In the genomic region with DNA sequence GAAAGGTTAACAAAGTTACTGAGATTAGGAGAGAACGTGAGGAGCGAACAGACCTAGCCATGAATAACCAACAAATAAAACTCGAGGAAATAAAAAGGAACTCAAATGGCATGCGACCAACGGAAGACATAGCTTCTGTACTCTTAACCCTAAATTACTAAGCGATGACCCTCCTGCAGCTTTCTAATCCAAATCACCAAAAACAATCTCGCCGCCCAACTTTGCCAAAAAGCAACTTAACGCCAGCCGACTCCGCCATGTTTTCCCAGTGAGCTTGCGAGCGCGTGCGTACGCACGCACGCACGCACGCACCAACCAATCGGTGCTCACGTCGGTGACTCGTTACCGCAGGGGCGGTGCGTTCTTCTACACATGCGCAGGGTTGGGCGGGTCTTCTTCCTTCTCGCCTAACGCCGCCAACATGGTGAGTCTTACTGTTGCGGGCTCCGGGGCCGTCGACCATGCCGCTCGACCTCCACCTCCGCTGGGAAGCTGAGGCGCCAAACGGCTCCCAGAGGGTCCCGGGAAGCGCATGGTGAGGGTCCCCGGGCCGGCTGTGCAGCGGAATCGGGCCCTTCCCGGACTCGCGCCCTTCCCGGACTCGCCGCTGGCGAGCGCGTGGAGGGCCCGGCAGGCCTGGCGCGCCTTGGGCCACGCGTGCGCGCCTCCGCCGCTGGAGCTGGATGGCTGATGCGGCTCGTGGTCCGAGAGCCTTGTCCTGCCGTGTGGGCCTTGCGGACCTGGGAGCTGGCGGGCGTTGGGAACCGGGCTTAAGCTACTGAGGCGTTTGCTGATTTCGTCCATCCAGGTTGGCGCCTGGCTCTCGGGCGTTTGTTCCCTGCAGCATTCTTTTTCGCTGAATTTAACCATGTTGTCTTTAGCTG, we compare ENCODE assay signal across 1 cellular context.
TF ChIP-seq lines count a peak whose summit lies in the region.

A gene (plus strand): TSS at position 400 of the 884 bp plus-strand sequence. CDS start 133 bp downstream, at position 533.

TF ChIP-seq in K562, 482 proteins besides CTCF, POLR2A, EP300 and RAD21 (continued from another document and continues in another):
- TF ChIP-seq, protein P1, sequence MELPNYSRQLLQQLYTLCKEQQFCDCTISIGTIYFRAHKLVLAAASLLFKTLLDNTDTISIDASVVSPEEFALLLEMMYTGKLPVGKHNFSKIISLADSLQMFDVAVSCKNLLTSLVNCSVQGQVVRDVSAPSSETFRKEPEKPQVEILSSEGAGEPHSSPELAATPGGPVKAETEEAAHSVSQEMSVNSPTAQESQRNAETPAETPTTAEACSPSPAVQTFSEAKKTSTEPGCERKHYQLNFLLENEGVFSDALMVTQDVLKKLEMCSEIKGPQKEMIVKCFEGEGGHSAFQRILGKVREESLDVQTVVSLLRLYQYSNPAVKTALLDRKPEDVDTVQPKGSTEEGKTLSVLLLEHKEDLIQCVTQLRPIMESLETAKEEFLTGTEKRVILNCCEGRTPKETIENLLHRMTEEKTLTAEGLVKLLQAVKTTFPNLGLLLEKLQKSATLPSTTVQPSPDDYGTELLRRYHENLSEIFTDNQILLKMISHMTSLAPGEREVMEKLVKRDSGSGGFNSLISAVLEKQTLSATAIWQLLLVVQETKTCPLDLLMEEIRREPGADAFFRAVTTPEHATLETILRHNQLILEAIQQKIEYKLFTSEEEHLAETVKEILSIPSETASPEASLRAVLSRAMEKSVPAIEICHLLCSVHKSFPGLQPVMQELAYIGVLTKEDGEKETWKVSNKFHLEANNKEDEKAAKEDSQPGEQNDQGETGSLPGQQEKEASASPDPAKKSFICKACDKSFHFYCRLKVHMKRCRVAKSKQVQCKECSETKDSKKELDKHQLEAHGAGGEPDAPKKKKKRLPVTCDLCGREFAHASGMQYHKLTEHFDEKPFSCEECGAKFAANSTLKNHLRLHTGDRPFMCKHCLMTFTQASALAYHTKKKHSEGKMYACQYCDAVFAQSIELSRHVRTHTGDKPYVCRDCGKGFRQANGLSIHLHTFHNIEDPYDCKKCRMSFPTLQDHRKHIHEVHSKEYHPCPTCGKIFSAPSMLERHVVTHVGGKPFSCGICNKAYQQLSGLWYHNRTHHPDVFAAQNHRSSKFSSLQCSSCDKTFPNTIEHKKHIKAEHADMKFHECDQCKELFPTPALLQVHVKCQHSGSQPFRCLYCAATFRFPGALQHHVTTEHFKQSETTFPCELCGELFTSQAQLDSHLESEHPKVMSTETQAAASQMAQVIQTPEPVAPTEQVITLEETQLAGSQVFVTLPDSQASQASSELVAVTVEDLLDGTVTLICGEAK (IDR thresholded peaks at IDR 0.05), result peak; percentile 51; the same call in 1 of the 2 replicates
- TF ChIP-seq, protein P1 (CRISPR knock-in tag; IDR thresholded peaks at IDR 0.05), result no peak
- TF ChIP-seq, protein P2, sequence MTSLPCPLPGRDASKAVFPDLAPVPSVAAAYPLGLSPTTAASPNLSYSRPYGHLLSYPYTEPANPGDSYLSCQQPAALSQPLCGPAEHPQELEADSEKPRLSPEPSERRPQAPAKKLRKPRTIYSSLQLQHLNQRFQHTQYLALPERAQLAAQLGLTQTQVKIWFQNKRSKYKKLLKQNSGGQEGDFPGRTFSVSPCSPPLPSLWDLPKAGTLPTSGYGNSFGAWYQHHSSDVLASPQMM (CRISPR knock-in tag; IDR thresholded peaks at IDR 0.05), result no peak
- no peak for TF ChIP-seq OTX1 (CRISPR knock-in tag; IDR thresholded peaks at IDR 0.05)
- no peak for TF ChIP-seq NCOA1 (IDR thresholded peaks at IDR 0.05; ENCODE audit: low read depth)
- no peak; the same call in 1 of the 2 replicates for TF ChIP-seq ZNF551 (CRISPR knock-in tag; IDR thresholded peaks at IDR 0.05)
- no peak for TF ChIP-seq RFX1 (IDR thresholded peaks at IDR 0.05)
- no peak for TF ChIP-seq ZKSCAN3 (CRISPR knock-in tag; IDR thresholded peaks at IDR 0.05)
- no peak for TF ChIP-seq SMARCC2 (IDR thresholded peaks at IDR 0.05; ENCODE audit: low read depth)
- peak; percentile 97 for TF ChIP-seq NCOA6 (IDR thresholded peaks at IDR 0.05)
- no peak for TF ChIP-seq ZNF146 (CRISPR knock-in tag; IDR thresholded peaks at IDR 0.05; ENCODE audit: unreplicated experiment)
- TF ChIP-seq, protein P3, sequence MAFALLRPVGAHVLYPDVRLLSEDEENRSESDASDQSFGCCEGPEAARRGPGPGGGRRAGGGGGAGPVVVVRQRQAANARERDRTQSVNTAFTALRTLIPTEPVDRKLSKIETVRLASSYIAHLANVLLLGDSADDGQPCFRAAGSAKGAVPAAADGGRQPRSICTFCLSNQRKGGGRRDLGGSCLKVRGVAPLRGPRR (CRISPR knock-in tag; IDR thresholded peaks at IDR 0.05), result no peak
- no peak for TF ChIP-seq BRF1 (IDR thresholded peaks at IDR 0.05; ENCODE audit: borderline replicate concordance, extremely low read depth, insufficient read length)
- TF ChIP-seq YBX1 (IDR thresholded peaks at IDR 0.05), result no peak
- peak; percentile 95; the same call in 1 of the 2 replicates for TF ChIP-seq KAT7 (CRISPR knock-in tag; IDR thresholded peaks at IDR 0.05; ENCODE audit: borderline replicate concordance)
- TF ChIP-seq TBL1XR1 (IDR thresholded peaks at IDR 0.05; ENCODE audit: low read length in 2 of 2), result peak in 1 of 2 experiments; percentile 68; a peak in 2 of 4 replicates
- TF ChIP-seq ASH1L (IDR thresholded peaks at IDR 0.05; ENCODE audit: borderline replicate concordance, low read depth, partially characterized antibody), result no peak
- TF ChIP-seq, protein P4, sequence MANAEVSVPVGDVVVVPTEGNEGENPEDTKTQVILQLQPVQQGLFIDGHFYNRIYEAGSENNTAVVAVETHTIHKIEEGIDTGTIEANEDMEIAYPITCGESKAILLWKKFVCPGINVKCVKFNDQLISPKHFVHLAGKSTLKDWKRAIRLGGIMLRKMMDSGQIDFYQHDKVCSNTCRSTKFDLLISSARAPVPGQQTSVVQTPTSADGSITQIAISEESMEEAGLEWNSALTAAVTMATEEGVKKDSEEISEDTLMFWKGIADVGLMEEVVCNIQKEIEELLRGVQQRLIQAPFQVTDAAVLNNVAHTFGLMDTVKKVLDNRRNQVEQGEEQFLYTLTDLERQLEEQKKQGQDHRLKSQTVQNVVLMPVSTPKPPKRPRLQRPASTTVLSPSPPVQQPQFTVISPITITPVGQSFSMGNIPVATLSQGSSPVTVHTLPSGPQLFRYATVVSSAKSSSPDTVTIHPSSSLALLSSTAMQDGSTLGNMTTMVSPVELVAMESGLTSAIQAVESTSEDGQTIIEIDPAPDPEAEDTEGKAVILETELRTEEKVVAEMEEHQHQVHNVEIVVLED (CRISPR knock-in tag; IDR thresholded peaks at IDR 0.05), result peak; percentile 99
- no peak; the same call in 1 of the 2 replicates for TF ChIP-seq FOXK1 (CRISPR knock-in tag; IDR thresholded peaks at IDR 0.05; ENCODE audit: borderline replicate concordance)
- TF ChIP-seq, protein P5, sequence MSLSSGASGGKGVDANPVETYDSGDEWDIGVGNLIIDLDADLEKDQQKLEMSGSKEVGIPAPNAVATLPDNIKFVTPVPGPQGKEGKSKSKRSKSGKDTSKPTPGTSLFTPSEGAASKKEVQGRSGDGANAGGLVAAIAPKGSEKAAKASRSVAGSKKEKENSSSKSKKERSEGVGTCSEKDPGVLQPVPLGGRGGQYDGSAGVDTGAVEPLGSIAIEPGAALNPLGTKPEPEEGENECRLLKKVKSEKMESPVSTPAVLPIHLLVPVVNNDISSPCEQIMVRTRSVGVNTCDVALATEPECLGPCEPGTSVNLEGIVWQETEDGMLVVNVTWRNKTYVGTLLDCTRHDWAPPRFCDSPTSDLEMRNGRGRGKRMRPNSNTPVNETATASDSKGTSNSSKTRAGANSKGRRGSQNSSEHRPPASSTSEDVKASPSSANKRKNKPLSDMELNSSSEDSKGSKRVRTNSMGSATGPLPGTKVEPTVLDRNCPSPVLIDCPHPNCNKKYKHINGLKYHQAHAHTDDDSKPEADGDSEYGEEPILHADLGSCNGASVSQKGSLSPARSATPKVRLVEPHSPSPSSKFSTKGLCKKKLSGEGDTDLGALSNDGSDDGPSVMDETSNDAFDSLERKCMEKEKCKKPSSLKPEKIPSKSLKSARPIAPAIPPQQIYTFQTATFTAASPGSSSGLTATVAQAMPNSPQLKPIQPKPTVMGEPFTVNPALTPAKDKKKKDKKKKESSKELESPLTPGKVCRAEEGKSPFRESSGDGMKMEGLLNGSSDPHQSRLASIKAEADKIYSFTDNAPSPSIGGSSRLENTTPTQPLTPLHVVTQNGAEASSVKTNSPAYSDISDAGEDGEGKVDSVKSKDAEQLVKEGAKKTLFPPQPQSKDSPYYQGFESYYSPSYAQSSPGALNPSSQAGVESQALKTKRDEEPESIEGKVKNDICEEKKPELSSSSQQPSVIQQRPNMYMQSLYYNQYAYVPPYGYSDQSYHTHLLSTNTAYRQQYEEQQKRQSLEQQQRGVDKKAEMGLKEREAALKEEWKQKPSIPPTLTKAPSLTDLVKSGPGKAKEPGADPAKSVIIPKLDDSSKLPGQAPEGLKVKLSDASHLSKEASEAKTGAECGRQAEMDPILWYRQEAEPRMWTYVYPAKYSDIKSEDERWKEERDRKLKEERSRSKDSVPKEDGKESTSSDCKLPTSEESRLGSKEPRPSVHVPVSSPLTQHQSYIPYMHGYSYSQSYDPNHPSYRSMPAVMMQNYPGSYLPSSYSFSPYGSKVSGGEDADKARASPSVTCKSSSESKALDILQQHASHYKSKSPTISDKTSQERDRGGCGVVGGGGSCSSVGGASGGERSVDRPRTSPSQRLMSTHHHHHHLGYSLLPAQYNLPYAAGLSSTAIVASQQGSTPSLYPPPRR (CRISPR knock-in tag; IDR thresholded peaks at IDR 0.05; ENCODE audit: borderline replicate concordance), result peak; percentile 89
- TF ChIP-seq, protein P6, sequence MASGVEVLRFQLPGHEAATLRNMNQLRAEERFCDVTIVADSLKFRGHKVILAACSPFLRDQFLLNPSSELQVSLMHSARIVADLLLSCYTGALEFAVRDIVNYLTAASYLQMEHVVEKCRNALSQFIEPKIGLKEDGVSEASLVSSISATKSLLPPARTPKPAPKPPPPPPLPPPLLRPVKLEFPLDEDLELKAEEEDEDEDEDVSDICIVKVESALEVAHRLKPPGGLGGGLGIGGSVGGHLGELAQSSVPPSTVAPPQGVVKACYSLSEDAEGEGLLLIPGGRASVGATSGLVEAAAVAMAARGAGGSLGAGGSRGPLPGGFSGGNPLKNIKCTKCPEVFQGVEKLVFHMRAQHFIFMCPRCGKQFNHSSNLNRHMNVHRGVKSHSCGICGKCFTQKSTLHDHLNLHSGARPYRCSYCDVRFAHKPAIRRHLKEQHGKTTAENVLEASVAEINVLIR (CRISPR knock-in tag; IDR thresholded peaks at IDR 0.05), result 0 out of 2 replicates have a peak, but pooled peaks have one; percentile 14
- TF ChIP-seq, protein P7, sequence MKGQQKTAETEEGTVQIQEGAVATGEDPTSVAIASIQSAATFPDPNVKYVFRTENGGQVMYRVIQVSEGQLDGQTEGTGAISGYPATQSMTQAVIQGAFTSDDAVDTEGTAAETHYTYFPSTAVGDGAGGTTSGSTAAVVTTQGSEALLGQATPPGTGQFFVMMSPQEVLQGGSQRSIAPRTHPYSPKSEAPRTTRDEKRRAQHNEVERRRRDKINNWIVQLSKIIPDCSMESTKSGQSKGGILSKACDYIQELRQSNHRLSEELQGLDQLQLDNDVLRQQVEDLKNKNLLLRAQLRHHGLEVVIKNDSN (CRISPR knock-in tag; IDR thresholded peaks at IDR 0.05), result no peak
- TF ChIP-seq, protein P8, sequence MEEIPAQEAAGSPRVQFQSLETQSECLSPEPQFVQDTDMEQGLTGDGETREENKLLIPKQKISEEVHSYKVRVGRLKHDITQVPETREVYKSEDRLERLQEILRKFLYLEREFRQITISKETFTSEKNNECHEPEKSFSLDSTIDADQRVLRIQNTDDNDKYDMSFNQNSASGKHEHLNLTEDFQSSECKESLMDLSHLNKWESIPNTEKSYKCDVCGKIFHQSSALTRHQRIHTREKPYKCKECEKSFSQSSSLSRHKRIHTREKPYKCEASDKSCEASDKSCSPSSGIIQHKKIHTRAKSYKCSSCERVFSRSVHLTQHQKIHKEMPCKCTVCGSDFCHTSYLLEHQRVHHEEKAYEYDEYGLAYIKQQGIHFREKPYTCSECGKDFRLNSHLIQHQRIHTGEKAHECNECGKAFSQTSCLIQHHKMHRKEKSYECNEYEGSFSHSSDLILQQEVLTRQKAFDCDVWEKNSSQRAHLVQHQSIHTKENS (CRISPR knock-in tag; IDR thresholded peaks at IDR 0.05), result no peak
- TF ChIP-seq CEBPG (CRISPR knock-in tag; IDR thresholded peaks at IDR 0.05), result 0 out of 2 replicates have a peak, but pooled peaks have one; percentile 47
- TF ChIP-seq CEBPG (tag; conservative IDR thresholded peaks at IDR 0.05 in 1 of 2, IDR thresholded peaks at IDR 0.05 in 1 of 2), result no peak
- peak; percentile 46; the same call in 1 of the 2 replicates for TF ChIP-seq ZNF212 (CRISPR knock-in tag; IDR thresholded peaks at IDR 0.05)
- TF ChIP-seq HDAC6 (IDR thresholded peaks at IDR 0.05; ENCODE audit: low read depth, low read length), result no peak
- no peak; the same call in 1 of the 2 replicates for TF ChIP-seq XRCC5 (IDR thresholded peaks at IDR 0.05; ENCODE audit: low read depth, low read length)
- peak; percentile 92 for TF ChIP-seq PCBP1 (IDR thresholded peaks at IDR 0.05; ENCODE audit: low read depth, low read length, poor library complexity, severe bottlenecking)
